Comparison of ENCODE assay signal across 1 cellular context in the genomic region with DNA sequence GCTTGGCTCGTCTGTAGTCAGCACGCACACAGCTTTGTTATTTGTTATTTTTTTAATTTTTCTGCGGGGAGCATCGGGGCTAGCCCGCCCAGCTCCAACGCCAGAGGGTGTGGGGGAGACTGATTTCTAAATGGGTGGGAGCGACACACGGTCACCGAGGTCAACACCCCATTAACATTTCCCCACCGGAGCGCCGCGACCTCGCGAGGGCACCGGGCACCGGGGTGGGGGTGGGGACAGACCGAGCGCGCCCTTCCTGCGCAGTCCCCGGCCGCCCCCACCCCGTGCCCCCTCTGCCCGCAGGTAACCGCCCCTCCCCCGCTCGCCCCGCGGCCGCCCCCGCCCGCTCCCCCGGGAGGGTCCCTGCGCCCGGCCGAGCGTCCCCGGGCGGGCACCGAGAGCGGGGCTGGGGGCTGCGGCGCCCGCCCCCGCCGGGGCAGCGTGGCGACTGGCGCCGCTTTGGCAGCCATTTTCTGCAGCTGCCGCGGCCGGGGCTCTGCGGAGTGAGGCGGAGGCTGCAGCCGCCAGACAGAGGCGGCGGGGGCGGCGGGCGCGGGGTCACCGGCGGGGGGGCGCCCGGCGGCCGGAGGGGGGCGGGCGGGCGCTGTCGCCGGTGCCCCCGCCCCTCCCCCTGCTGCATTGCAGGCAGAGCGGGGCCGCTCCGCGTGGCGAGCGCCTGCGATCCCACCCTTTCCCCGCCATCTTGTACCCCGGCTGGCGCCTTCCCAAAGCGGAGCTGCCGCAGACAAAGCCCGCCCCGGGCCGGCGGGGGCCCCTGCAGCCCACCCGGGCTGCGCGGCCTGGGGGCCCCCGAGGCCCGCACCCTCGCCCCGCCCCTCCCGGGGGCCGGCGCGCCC.
A peak's percentile ranks its signal among the peaks of the same experiment; 100 is the strongest.
TF ChIP-seq lines count a peak whose summit lies in the region.

No MANE protein-coding gene starts in this region.

TF ChIP-seq in K562, 482 proteins besides CTCF, POLR2A, EP300 and RAD21 (continued from another document and continues in another):
- TF ChIP-seq, protein P1, sequence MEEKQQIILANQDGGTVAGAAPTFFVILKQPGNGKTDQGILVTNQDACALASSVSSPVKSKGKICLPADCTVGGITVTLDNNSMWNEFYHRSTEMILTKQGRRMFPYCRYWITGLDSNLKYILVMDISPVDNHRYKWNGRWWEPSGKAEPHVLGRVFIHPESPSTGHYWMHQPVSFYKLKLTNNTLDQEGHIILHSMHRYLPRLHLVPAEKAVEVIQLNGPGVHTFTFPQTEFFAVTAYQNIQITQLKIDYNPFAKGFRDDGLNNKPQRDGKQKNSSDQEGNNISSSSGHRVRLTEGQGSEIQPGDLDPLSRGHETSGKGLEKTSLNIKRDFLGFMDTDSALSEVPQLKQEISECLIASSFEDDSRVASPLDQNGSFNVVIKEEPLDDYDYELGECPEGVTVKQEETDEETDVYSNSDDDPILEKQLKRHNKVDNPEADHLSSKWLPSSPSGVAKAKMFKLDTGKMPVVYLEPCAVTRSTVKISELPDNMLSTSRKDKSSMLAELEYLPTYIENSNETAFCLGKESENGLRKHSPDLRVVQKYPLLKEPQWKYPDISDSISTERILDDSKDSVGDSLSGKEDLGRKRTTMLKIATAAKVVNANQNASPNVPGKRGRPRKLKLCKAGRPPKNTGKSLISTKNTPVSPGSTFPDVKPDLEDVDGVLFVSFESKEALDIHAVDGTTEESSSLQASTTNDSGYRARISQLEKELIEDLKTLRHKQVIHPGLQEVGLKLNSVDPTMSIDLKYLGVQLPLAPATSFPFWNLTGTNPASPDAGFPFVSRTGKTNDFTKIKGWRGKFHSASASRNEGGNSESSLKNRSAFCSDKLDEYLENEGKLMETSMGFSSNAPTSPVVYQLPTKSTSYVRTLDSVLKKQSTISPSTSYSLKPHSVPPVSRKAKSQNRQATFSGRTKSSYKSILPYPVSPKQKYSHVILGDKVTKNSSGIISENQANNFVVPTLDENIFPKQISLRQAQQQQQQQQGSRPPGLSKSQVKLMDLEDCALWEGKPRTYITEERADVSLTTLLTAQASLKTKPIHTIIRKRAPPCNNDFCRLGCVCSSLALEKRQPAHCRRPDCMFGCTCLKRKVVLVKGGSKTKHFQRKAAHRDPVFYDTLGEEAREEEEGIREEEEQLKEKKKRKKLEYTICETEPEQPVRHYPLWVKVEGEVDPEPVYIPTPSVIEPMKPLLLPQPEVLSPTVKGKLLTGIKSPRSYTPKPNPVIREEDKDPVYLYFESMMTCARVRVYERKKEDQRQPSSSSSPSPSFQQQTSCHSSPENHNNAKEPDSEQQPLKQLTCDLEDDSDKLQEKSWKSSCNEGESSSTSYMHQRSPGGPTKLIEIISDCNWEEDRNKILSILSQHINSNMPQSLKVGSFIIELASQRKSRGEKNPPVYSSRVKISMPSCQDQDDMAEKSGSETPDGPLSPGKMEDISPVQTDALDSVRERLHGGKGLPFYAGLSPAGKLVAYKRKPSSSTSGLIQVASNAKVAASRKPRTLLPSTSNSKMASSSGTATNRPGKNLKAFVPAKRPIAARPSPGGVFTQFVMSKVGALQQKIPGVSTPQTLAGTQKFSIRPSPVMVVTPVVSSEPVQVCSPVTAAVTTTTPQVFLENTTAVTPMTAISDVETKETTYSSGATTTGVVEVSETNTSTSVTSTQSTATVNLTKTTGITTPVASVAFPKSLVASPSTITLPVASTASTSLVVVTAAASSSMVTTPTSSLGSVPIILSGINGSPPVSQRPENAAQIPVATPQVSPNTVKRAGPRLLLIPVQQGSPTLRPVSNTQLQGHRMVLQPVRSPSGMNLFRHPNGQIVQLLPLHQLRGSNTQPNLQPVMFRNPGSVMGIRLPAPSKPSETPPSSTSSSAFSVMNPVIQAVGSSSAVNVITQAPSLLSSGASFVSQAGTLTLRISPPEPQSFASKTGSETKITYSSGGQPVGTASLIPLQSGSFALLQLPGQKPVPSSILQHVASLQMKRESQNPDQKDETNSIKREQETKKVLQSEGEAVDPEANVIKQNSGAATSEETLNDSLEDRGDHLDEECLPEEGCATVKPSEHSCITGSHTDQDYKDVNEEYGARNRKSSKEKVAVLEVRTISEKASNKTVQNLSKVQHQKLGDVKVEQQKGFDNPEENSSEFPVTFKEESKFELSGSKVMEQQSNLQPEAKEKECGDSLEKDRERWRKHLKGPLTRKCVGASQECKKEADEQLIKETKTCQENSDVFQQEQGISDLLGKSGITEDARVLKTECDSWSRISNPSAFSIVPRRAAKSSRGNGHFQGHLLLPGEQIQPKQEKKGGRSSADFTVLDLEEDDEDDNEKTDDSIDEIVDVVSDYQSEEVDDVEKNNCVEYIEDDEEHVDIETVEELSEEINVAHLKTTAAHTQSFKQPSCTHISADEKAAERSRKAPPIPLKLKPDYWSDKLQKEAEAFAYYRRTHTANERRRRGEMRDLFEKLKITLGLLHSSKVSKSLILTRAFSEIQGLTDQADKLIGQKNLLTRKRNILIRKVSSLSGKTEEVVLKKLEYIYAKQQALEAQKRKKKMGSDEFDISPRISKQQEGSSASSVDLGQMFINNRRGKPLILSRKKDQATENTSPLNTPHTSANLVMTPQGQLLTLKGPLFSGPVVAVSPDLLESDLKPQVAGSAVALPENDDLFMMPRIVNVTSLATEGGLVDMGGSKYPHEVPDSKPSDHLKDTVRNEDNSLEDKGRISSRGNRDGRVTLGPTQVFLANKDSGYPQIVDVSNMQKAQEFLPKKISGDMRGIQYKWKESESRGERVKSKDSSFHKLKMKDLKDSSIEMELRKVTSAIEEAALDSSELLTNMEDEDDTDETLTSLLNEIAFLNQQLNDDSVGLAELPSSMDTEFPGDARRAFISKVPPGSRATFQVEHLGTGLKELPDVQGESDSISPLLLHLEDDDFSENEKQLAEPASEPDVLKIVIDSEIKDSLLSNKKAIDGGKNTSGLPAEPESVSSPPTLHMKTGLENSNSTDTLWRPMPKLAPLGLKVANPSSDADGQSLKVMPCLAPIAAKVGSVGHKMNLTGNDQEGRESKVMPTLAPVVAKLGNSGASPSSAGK (IDR thresholded peaks at IDR 0.05): peak; percentile 32; the same call in 1 of the 2 replicates
- TF ChIP-seq MBD2 (IDR thresholded peaks at IDR 0.05; ENCODE audit: borderline replicate concordance, low read depth): no peak
- no peak for TF ChIP-seq PHTF2 (CRISPR knock-in tag; IDR thresholded peaks at IDR 0.05)
- no peak for TF ChIP-seq TFAM (CRISPR knock-in tag; conservative IDR thresholded peaks at IDR 0.05)
- peak; percentile 51 for TF ChIP-seq ZNF592 (IDR thresholded peaks at IDR 0.05)
- TF ChIP-seq, protein P2, sequence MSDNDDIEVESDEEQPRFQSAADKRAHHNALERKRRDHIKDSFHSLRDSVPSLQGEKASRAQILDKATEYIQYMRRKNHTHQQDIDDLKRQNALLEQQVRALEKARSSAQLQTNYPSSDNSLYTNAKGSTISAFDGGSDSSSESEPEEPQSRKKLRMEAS (CRISPR knock-in tag; IDR thresholded peaks at IDR 0.05): peak; percentile 77
- TF ChIP-seq NR4A1 (CRISPR knock-in tag; IDR thresholded peaks at IDR 0.05): no peak
- no peak for TF ChIP-seq NR4A1 (tag; IDR thresholded peaks at IDR 0.05)
- TF ChIP-seq FOXK1 (CRISPR knock-in tag; IDR thresholded peaks at IDR 0.05; ENCODE audit: borderline replicate concordance): no peak
- no peak for TF ChIP-seq NEUROD1 (IDR thresholded peaks at IDR 0.05; ENCODE audit: borderline replicate concordance, low read depth, low read length, partially characterized antibody)
- TF ChIP-seq HDGF (IDR thresholded peaks at IDR 0.05): no peak
- no peak for TF ChIP-seq RBM17 (IDR thresholded peaks at IDR 0.05; ENCODE audit: borderline replicate concordance, low read depth, low read length)
- TF ChIP-seq XRCC3 (IDR thresholded peaks at IDR 0.05): no peak
- no peak for TF ChIP-seq ZHX1 (conservative IDR thresholded peaks at IDR 0.05; ENCODE audit: low read length)
- TF ChIP-seq NFE2 (IDR thresholded peaks at IDR 0.05; ENCODE audit: low read depth): no peak
- no peak for TF ChIP-seq PRPF4 (IDR thresholded peaks at IDR 0.05; ENCODE audit: insufficient read depth, low read depth, low read length, poor library complexity, severe bottlenecking)
- no peak for TF ChIP-seq ZNF354B (CRISPR knock-in tag; IDR thresholded peaks at IDR 0.05)
- TF ChIP-seq ZNF584 (CRISPR knock-in tag; IDR thresholded peaks at IDR 0.05; ENCODE audit: low read depth): no peak
- TF ChIP-seq POLR2G (IDR thresholded peaks at IDR 0.05; ENCODE audit: low read depth, low read length): peak; percentile 77
- TF ChIP-seq, protein P3, sequence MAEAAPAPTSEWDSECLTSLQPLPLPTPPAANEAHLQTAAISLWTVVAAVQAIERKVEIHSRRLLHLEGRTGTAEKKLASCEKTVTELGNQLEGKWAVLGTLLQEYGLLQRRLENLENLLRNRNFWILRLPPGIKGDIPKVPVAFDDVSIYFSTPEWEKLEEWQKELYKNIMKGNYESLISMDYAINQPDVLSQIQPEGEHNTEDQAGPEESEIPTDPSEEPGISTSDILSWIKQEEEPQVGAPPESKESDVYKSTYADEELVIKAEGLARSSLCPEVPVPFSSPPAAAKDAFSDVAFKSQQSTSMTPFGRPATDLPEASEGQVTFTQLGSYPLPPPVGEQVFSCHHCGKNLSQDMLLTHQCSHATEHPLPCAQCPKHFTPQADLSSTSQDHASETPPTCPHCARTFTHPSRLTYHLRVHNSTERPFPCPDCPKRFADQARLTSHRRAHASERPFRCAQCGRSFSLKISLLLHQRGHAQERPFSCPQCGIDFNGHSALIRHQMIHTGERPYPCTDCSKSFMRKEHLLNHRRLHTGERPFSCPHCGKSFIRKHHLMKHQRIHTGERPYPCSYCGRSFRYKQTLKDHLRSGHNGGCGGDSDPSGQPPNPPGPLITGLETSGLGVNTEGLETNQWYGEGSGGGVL (CRISPR knock-in tag; IDR thresholded peaks at IDR 0.05): no peak
- 0 out of 2 replicates have a peak, but pooled peaks have one; percentile 9 for TF ChIP-seq CREM (IDR thresholded peaks at IDR 0.05; ENCODE audit: low read depth)
- TF ChIP-seq NFRKB (IDR thresholded peaks at IDR 0.05; ENCODE audit: low read depth): no peak
- TF ChIP-seq, protein P4, sequence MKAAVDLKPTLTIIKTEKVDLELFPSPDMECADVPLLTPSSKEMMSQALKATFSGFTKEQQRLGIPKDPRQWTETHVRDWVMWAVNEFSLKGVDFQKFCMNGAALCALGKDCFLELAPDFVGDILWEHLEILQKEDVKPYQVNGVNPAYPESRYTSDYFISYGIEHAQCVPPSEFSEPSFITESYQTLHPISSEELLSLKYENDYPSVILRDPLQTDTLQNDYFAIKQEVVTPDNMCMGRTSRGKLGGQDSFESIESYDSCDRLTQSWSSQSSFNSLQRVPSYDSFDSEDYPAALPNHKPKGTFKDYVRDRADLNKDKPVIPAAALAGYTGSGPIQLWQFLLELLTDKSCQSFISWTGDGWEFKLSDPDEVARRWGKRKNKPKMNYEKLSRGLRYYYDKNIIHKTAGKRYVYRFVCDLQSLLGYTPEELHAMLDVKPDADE (conservative IDR thresholded peaks at IDR 0.05; ENCODE audit: control insufficient read depth, low read depth, low read length): no peak
- TF ChIP-seq GABPA (tag; conservative IDR thresholded peaks at IDR 0.05; ENCODE audit: low read depth): 0 out of 2 replicates have a peak, but pooled peaks have one; percentile 23
- TF ChIP-seq CAMTA2 (CRISPR knock-in tag; conservative IDR thresholded peaks at IDR 0.05): no peak
- TF ChIP-seq, protein P5, sequence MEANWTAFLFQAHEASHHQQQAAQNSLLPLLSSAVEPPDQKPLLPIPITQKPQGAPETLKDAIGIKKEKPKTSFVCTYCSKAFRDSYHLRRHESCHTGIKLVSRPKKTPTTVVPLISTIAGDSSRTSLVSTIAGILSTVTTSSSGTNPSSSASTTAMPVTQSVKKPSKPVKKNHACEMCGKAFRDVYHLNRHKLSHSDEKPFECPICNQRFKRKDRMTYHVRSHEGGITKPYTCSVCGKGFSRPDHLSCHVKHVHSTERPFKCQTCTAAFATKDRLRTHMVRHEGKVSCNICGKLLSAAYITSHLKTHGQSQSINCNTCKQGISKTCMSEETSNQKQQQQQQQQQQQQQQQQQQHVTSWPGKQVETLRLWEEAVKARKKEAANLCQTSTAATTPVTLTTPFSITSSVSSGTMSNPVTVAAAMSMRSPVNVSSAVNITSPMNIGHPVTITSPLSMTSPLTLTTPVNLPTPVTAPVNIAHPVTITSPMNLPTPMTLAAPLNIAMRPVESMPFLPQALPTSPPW (CRISPR knock-in tag; IDR thresholded peaks at IDR 0.05): peak; percentile 95
- 0 out of 2 replicates have a peak, but pooled peaks have one; percentile 3 for TF ChIP-seq CREB1 (IDR thresholded peaks at IDR 0.05)
- TF ChIP-seq CREB1 (CRISPR knock-in tag; IDR thresholded peaks at IDR 0.05): no peak
- TF ChIP-seq SIN3B (IDR thresholded peaks at IDR 0.05; ENCODE audit: low read depth): no peak
